ENCODE assay signal across 1 cellular context in genomic region chr6:46491201-46491788, GRCh38.
TF ChIP-seq lines count a peak whose summit lies in the region.

Gene RCAN2, minus strand, starts transcription at chr6:46491449.

TF ChIP-seq in HEK293, 187 proteins besides CTCF, POLR2A, EP300 and RAD21 (continued from another document):
- TF ChIP-seq GLIS1 (tag by site-specific recombination; IDR thresholded peaks at IDR 0.05) (peak; percentile 20; the same call in 1 of the 2 replicates), ZNF555 (tag by site-specific recombination; conservative IDR thresholded peaks at IDR 0.05) (no peak), SCRT2 (tag by site-specific recombination; IDR thresholded peaks at IDR 0.05) (no peak), ZNF239 (tag by site-specific recombination; IDR thresholded peaks at IDR 0.05) (no peak), ZNF830 (tag by site-specific recombination; IDR thresholded peaks at IDR 0.05; ENCODE audit: low read depth) (no peak), ZNF302 (tag by site-specific recombination; IDR thresholded peaks at IDR 0.05; ENCODE audit: low read depth) (no peak), EGR2 (tag by site-specific recombination; IDR thresholded peaks at IDR 0.05; ENCODE audit: low read depth) (no peak), ZNF121 (tag by site-specific recombination; IDR thresholded peaks at IDR 0.05) (no peak), GLI4 (tag by site-specific recombination; IDR thresholded peaks at IDR 0.05) (no peak), ZSCAN18 (tag by site-specific recombination; IDR thresholded peaks at IDR 0.05) (no peak), BCL11A (tag by site-specific recombination; IDR thresholded peaks at IDR 0.05; ENCODE audit: low read depth) (peak; percentile 70; the same call in 1 of the 2 replicates), IKZF3 (tag by site-specific recombination; IDR thresholded peaks at IDR 0.05) (0 out of 2 replicates have a peak, but pooled peaks have one; percentile 11), PRDM1 (tag by site-specific recombination; IDR thresholded peaks at IDR 0.05) (no peak), ZNF10 (tag by site-specific recombination; IDR thresholded peaks at IDR 0.05) (no peak), PRDM6 (tag by site-specific recombination; IDR thresholded peaks at IDR 0.05) (no peak), ZNF423 (tag by site-specific recombination; IDR thresholded peaks at IDR 0.05) (no peak), ZFP3 (tag by site-specific recombination; IDR thresholded peaks at IDR 0.05; ENCODE audit: low read depth) (no peak), ZBTB17 (tag by site-specific recombination; IDR thresholded peaks at IDR 0.05) (no peak), ZNF792 (tag by site-specific recombination; IDR thresholded peaks at IDR 0.05) (no peak), ZSCAN5A (tag by site-specific recombination; IDR thresholded peaks at IDR 0.05) (no peak), ZIC2 (tag by site-specific recombination; IDR thresholded peaks at IDR 0.05) (peak; percentile 48), ZNF558 (tag by site-specific recombination; IDR thresholded peaks at IDR 0.05) (no peak), GLI2 (tag by site-specific recombination; IDR thresholded peaks at IDR 0.05; ENCODE audit: borderline replicate concordance, low read depth) (no peak), KLF9 (tag by site-specific recombination; IDR thresholded peaks at IDR 0.05; ENCODE audit: low read depth) (peak; percentile 53), ZNF155 (tag by site-specific recombination; IDR thresholded peaks at IDR 0.05) (no peak), ZNF341 (tag by site-specific recombination; IDR thresholded peaks at IDR 0.05; ENCODE audit: low read depth) (peak; percentile 86), ZNF175 (tag by site-specific recombination; IDR thresholded peaks at IDR 0.05) (no peak), ZNF488 (tag by site-specific recombination; IDR thresholded peaks at IDR 0.05) (no peak)
